ENCODE assay signal across 14 cellular contexts in genomic region chrY:7656596-7656995, GRCh38.
A peak's percentile ranks its signal among the peaks of the same experiment; 100 is the strongest.
DNase-seq lines count a peak whose midpoint lies in the region; ATAC-seq and TF ChIP-seq lines count a peak whose summit lies in the region.
"Had no signal": no experiment of that assay in that cellular context is flagged by ENCODE, and none has a peak within 500 bp of the region (broad histone marks: within the 10 kb centered on the region; RNA-seq: fewer than 3 reads in every experiment).

No MANE protein-coding gene starts in this region.

- H3K27ac Mint-ChIP-seq in HFFc6 = no peak overlapping the region
- H3K27ac Mint-ChIP-seq: CD4-positive, CD25-positive, alpha-beta regulatory T cell had no signal

- H3K36me3 Mint-ChIP-seq in HFFc6 (ENCODE audit: low read depth) = no peaks in the 10 kb centered on the region
- H3K36me3 Mint-ChIP-seq: CD4-positive, CD25-positive, alpha-beta regulatory T cell had no signal

- no peaks in the 10 kb centered on the region for H3K27me3 ChIP-seq in esophagus squamous epithelium
- H3K27me3 ChIP-seq: BLaER1 had no signal

- no peak overlapping the region for H3K4me3 ChIP-seq in esophagus squamous epithelium
- H3K4me3 ChIP-seq: BLaER1, HAP-1 had no signal

- H3K9me3 Mint-ChIP-seq in HFFc6 = no peaks in the 10 kb centered on the region
- H3K9me3 Mint-ChIP-seq: CD4-positive, CD25-positive, alpha-beta regulatory T cell had no signal

- peaks cover 7% of the 10 kb centered on the region; the same call in 1 of the 2 replicates for H3K4me1 Mint-ChIP-seq in HFFc6 (ENCODE audit: low read depth)
- H3K4me1 Mint-ChIP-seq: CD4-positive, CD25-positive, alpha-beta regulatory T cell had no signal

- no peak for ATAC-seq in HG03280 (IDR thresholded peaks at IDR 0.05; ENCODE audit: unreplicated experiment)

- DNase-seq in EH (ENCODE audit: low read depth) = peak; percentile 80
- DNase-seq in HFFc6 = peak; percentile 47
- DNase-seq in fibroblast of peridontal ligament (ENCODE audit: extremely low read depth) = peak; percentile 16
- DNase-seq in iPS-NIHi11 (ENCODE audit: low spot score) = no peak
- no peak for DNase-seq in esophagus squamous epithelium (lab: John Stamatoyannopoulos, UW)
- no peak for DNase-seq in activated CD4-positive, CD25-positive, alpha-beta regulatory T cell (lab: John Stamatoyannopoulos, UW)
- DNase-seq: CD4-positive, CD25-positive, alpha-beta regulatory T cell; DMS53; GDM1; IMR-90; KBM-7 had no signal

- TF ChIP-seq POLR2A in esophagus squamous epithelium (IDR thresholded peaks at IDR 0.05) = no peak

- WGBS in esophagus squamous epithelium, 2 donors = 93% methylated on average over 4 of the region's 5 CpGs; no CpG with 5 or more reads in 1 of the 2 donors

- intact Hi-C loops in esophagus squamous epithelium (cut with DNase I) = no loop called here

- H3K27ac ChIP-seq in esophagus squamous epithelium = no peak overlapping the region
- H3K27ac ChIP-seq: BLaER1 had no signal

- H3K27me3 Mint-ChIP-seq in HFFc6 (ENCODE audit: insufficient read depth) = peaks cover 12% of the 10 kb centered on the region
- H3K27me3 Mint-ChIP-seq: CD4-positive, CD25-positive, alpha-beta regulatory T cell had no signal

- H3K4me3 Mint-ChIP-seq in HFFc6 = no peak overlapping the region
- H3K4me3 Mint-ChIP-seq: CD4-positive, CD25-positive, alpha-beta regulatory T cell had no signal

- no peaks in the 10 kb centered on the region for H3K4me1 ChIP-seq in esophagus squamous epithelium
- H3K4me1 ChIP-seq: BLaER1, HAP-1 had no signal

- no peaks in the 10 kb centered on the region for H3K9me3 ChIP-seq in esophagus squamous epithelium
- H3K9me3 ChIP-seq: BLaER1, HAP-1 had no signal

- no peaks in the 10 kb centered on the region for H3K36me3 ChIP-seq in esophagus squamous epithelium
- H3K36me3 ChIP-seq: BLaER1, HAP-1 had no signal

- TF ChIP-seq CTCF in HFFc6 (IDR thresholded peaks at IDR 0.05) (no peak), esophagus squamous epithelium (IDR thresholded peaks at IDR 0.05) (no peak)

Comparison
In these comparisons a context has a peak if more than half of its experiments do, and no peak if none do; other contexts are left out.
1. DNase-seq: peak in EH (single experiment), HFFc6 (single experiment) and fibroblast of peridontal ligament (single experiment); none in iPS-NIHi11 (single experiment), esophagus squamous epithelium (single experiment) and activated CD4-positive, CD25-positive, alpha-beta regulatory T cell (0 of 4).